In the genomic region with DNA sequence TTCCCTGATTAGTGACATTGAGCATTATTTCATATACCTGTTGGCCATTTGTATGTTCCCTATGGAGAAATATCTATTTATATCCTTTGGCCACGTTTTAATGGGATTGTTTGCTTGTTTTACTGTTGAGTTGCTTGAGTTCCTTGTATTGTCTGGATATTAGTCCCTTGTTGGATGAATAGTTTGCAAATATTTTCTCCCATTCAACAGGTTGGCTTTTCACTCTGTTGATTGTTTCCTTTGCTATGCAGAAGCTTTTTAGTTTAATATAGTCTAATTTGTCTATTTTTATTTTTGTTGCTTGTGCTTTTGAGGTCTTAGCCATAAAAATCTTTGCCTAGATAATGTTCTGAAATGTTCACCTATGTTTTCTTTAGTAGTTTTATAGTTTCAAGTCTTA, we compare ENCODE assay signal across 27 cellular contexts.
DNase-seq lines count a peak whose midpoint lies in the region; TF ChIP-seq lines count a peak whose summit lies in the region.
"Had no signal": no experiment of that assay in that cellular context is flagged by ENCODE, and none has a peak within 500 bp of the region (broad histone marks: within the 10 kb centered on the region; RNA-seq: fewer than 3 reads in every experiment).

No MANE protein-coding gene starts in this region.

- H3K36me3 ChIP-seq in HEK293 (ENCODE audit: control insufficient read depth in 2 of 2, insufficient read depth in 1 of 2, low read length in 2 of 2), result no peaks in the 10 kb centered on the region
- H3K36me3 ChIP-seq: BE2C; BLaER1; BLaER1 treated with 17β-estradiol and CSF1 and Interleukin-3, amounts not matched to agents 10 nM and 100 nM had no signal

- no peak for DNase-seq in hippocampal formation (lab: John Stamatoyannopoulos, UW)
- DNase-seq: 8988T; ACHN; AML-193; BE2C; C1 segment of cervical spinal cord; Caco-2; Calu3; CD4-positive, alpha-beta memory T cell; CD4-positive, alpha-beta T cell; CD4-positive, CD25-positive, alpha-beta regulatory T cell; CD8-positive, alpha-beta memory T cell; CD8-positive, alpha-beta T cell; COR-L47; DMS 273 treated with DMSO at 0.1 percent for 48 hours; DMS153; DMS53; DMS79; DMS79 treated with DMSO at 0.1 percent for 48 hours; DND-41; EL had no signal

- POLR2A ChIA-PET in HEK293 (lab: Yijun Ruan, JAX), result no interaction called here

- H3K4me1 ChIP-seq in HEK293 (ENCODE audit: control insufficient read depth, insufficient read depth, low read length), result no peaks in the 10 kb centered on the region
- H3K4me1 ChIP-seq: A549; BE2C; BLaER1; BLaER1 treated with 17β-estradiol and CSF1 and Interleukin-3, amounts not matched to agents 10 nM and 100 nM; Caco-2 had no signal

- H3K9me3 ChIP-seq in HEK293 (ENCODE audit: control insufficient read depth, insufficient read depth, low read depth, low read length), result no peaks in the 10 kb centered on the region; the same call in 1 of the 2 replicates
- H3K9me3 ChIP-seq: A549, BE2C, BLaER1, Caco-2 had no signal

- no peak overlapping the region for H3K27ac ChIP-seq in HEK293 (ENCODE audit: extremely low read depth, low read depth, low read length)
- H3K27ac ChIP-seq: 22Rv1; A549; BLaER1; BLaER1 treated with 17β-estradiol and CSF1 and Interleukin-3, amounts not matched to agents 10 nM and 100 nM; C4-2B had no signal

- no peak overlapping the region for H3K4me3 ChIP-seq in HEK293 (ENCODE audit: low read depth, low read length)
- H3K4me3 ChIP-seq: A549; BLaER1; BLaER1 treated with 17β-estradiol and CSF1 and Interleukin-3, amounts not matched to agents 10 nM and 100 nM had no signal

- CTCF ChIA-PET in HEK293 (lab: Yijun Ruan, JAX), result interaction anchor here (0.6 kb wide), 1 partner anchor 377 kb away, joined by 5 read pairs; no protein-coding TSS in a partner anchor

- TF ChIP-seq CTCF in HEK293 (tag by site-specific recombination; IDR thresholded peaks at IDR 0.05), result no peak

TF ChIP-seq in HEK293, 187 proteins besides CTCF, POLR2A, EP300 and RAD21:
- TF ChIP-seq SCRT2 (tag by site-specific recombination; IDR thresholded peaks at IDR 0.05) (peak; percentile 76), ZNF354C (tag by site-specific recombination; IDR thresholded peaks at IDR 0.05; ENCODE audit: borderline replicate concordance, low read depth) (no peak), SCRT1 (tag by site-specific recombination; IDR thresholded peaks at IDR 0.05; ENCODE audit: borderline replicate concordance) (peak; percentile 87), ZIC2 (tag by site-specific recombination; IDR thresholded peaks at IDR 0.05) (no peak)
